ENCODE assay signal across 24 cellular contexts in the genomic region with DNA sequence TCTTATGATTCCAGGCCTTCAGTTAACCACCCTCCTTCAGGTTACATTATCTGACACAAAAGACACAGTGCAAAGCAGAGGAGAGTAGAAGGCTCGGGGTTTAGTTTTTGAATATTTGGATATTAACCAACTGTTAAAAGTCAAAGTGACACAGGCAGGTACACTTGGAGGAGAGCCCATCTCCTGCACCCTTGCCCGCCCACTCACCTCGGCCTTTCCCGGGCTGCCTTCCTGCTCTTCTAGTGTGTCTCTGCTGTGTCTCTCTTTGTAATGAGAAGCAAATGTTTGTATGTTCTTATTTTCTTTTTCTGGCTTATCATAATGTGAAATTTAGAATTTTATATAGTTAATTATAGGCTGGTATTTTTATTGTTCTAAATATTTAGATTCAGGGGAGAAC. TPM values are rescaled to one million over a fixed set of nuclear protein-coding genes. Genes with fewer than 3 reads are reported as not detected.
DNase-seq lines count a peak whose midpoint lies in the region; ATAC-seq and TF ChIP-seq lines count a peak whose summit lies in the region.
"Had no signal": no experiment of that assay in that cellular context is flagged by ENCODE, and none has a peak within 500 bp of the region (broad histone marks: within the 10 kb centered on the region; RNA-seq: fewer than 3 reads in every experiment).

No MANE protein-coding gene starts in this region.

- H3K36me3 Mint-ChIP-seq in osteocyte (ENCODE audit: unreplicated experiment) (peaks cover 27% of the 10 kb centered on the region), progenitor cell of endocrine pancreas (ENCODE audit: insufficient read depth) (peaks cover 8% of the 10 kb centered on the region)
- H3K36me3 Mint-ChIP-seq in effector memory CD8-positive, alpha-beta T cell (ENCODE audit: insufficient read depth), result peaks cover 19% of the 10 kb centered on the region

- H2AFZ ChIP-seq in hepatocyte, result no peak overlapping the region
- H2AFZ ChIP-seq: PC-9 had no signal

- H3K4me1 Mint-ChIP-seq in osteocyte (ENCODE audit: unreplicated experiment), result peaks cover 6% of the 10 kb centered on the region
- H3K4me1 Mint-ChIP-seq in effector memory CD8-positive, alpha-beta T cell (ENCODE audit: low read depth in 2 of 2), result peaks cover 10 to 16% of the 10 kb centered on the region in 2 donors
- no peaks in the 10 kb centered on the region for H3K4me1 Mint-ChIP-seq in progenitor cell of endocrine pancreas (ENCODE audit: low read depth)

- no peaks in the 10 kb centered on the region for H3K9me3 Mint-ChIP-seq in osteocyte (ENCODE audit: unreplicated experiment)
- no peaks in the 10 kb centered on the region for H3K9me3 Mint-ChIP-seq in effector memory CD8-positive, alpha-beta T cell
- H3K9me3 Mint-ChIP-seq in progenitor cell of endocrine pancreas (ENCODE audit: low read depth), result no peaks in the 10 kb centered on the region
- H3K9me3 Mint-ChIP-seq: CD4-positive, alpha-beta memory T cell; HFFc6 had no signal

- no peak for TF ChIP-seq EP300 in Ishikawa (IDR thresholded peaks at IDR 0.05; ENCODE audit: borderline replicate concordance)

- H3K4me1 ChIP-seq in hepatocyte (ENCODE audit: insufficient read depth), result no peaks in the 10 kb centered on the region
- H3K4me1 ChIP-seq: Caco-2 had no signal

- H3K27ac ChIP-seq in VCaP (peak overlapping the region; percentile 51), hepatocyte (peak overlapping the region; percentile 25)
- H3K27ac ChIP-seq: BLaER1 treated with 17β-estradiol and CSF1 and Interleukin-3, amounts not matched to agents 10 nM and 100 nM; KMS-11; PC-9; RWPE1; SK-N-MC had no signal

- H3K27me3 ChIP-seq in hepatocyte, result no peaks in the 10 kb centered on the region
- H3K27me3 ChIP-seq: BLaER1 treated with 17β-estradiol and CSF1 and Interleukin-3, amounts not matched to agents 10 nM and 100 nM had no signal

- H3K9me2 ChIP-seq in hepatocyte (replicated peaks; ENCODE audit: insufficient read depth), result no peaks in the 10 kb centered on the region

- H3K4me3 Mint-ChIP-seq in osteocyte (ENCODE audit: unreplicated experiment) (no peak overlapping the region), progenitor cell of endocrine pancreas (ENCODE audit: low read depth) (no peak overlapping the region)
- no peak overlapping the region for H3K4me3 Mint-ChIP-seq in effector memory CD8-positive, alpha-beta T cell
- H3K4me3 Mint-ChIP-seq: HFFc6 had no signal

- TF ChIP-seq RAD21 in Ishikawa (IDR thresholded peaks at IDR 0.05; ENCODE audit: low read depth), result no peak

- 74% methylated on average over 4 of the region's 4 CpGs for WGBS in hepatocyte (ENCODE audit: low lambda C conversion rate, missing lambda C conversion rate)

- peak overlapping the region; percentile 30 for H3K4me2 ChIP-seq in hepatocyte
- H3K4me2 ChIP-seq: BLaER1 treated with 17β-estradiol and CSF1 and Interleukin-3, amounts not matched to agents 10 nM and 100 nM; KMS-11; PC-9 had no signal

- H3K9me3 ChIP-seq in hepatocyte (ENCODE audit: low read depth), result no peaks in the 10 kb centered on the region
- H3K9me3 ChIP-seq: BLaER1 treated with 17β-estradiol and CSF1 and Interleukin-3, amounts not matched to agents 10 nM and 100 nM; Caco-2 had no signal

- H4K20me1 ChIP-seq in hepatocyte (ENCODE audit: insufficient read depth, poor library complexity, severe bottlenecking), result no peaks in the 10 kb centered on the region

- H3K27ac Mint-ChIP-seq in osteocyte (ENCODE audit: unreplicated experiment) (peak overlapping the region; percentile 28), progenitor cell of endocrine pancreas (no peak overlapping the region)
- peak overlapping the region in 1 of 2 donors; percentile 56 for H3K27ac Mint-ChIP-seq in effector memory CD8-positive, alpha-beta T cell
- H3K27ac Mint-ChIP-seq: HFFc6 had no signal

- TF ChIP-seq CTCF in VCaP (conservative IDR thresholded peaks at IDR 0.05), result no peak
- no peak for TF ChIP-seq CTCF in hepatocyte (IDR thresholded peaks at IDR 0.05; ENCODE audit: poor library complexity)
- no peak for TF ChIP-seq CTCF in osteocyte (IDR thresholded peaks at IDR 0.05)
- TF ChIP-seq CTCF in progenitor cell of endocrine pancreas (IDR thresholded peaks at IDR 0.05; ENCODE audit: unreplicated experiment), result no peak

- no peak for ATAC-seq in effector memory CD8-positive, alpha-beta T cell (replicated peaks)

- no peak overlapping the region for H3K4me3 ChIP-seq in hepatocyte
- H3K4me3 ChIP-seq: BLaER1 treated with 17β-estradiol and CSF1 and Interleukin-3, amounts not matched to agents 10 nM and 100 nM; PC-9; SK-N-MC had no signal

- DNase-seq in hepatocyte (ENCODE audit: low spot score) (no peak), osteocyte (ENCODE audit: extremely low spot score, unreplicated experiment) (no peak), NCI-H2171 (lab: John Stamatoyannopoulos, UW) (no peak), progenitor cell of endocrine pancreas (ENCODE audit: low spot score, unreplicated experiment) (no peak)
- DNase-seq in effector memory CD8-positive, alpha-beta T cell, result no peak
- DNase-seq: Caco-2; CD4-positive, alpha-beta memory T cell; DMS 273 treated with DMSO at 0.1 percent for 48 hours; DMS79 treated with DMSO at 0.1 percent for 48 hours; H7; HFFc6; NCI-H1105 treated with DMSO at 0.1 percent for 48 hours; NCI-H2081 treated with DMSO at 0.1 percent for 48 hours; NCI-H2227 treated with DMSO at 0.1 percent for 48 hours; NCI-H510A; NCI-H748 treated with DMSO at 0.1 percent for 48 hours; PC-9; SHP77 treated with DMSO at 0.1 percent for 48 hours had no signal

- H3K36me3 ChIP-seq in hepatocyte (replicated peaks; ENCODE audit: insufficient read depth, low read depth), result no peaks in the 10 kb centered on the region

- H3K79me2 ChIP-seq in hepatocyte, result peaks cover 4% of the 10 kb centered on the region

- H3K27me3 Mint-ChIP-seq in osteocyte (ENCODE audit: unreplicated experiment), result no peaks in the 10 kb centered on the region
- H3K27me3 Mint-ChIP-seq in effector memory CD8-positive, alpha-beta T cell, result no peaks in the 10 kb centered on the region
- no peaks in the 10 kb centered on the region for H3K27me3 Mint-ChIP-seq in progenitor cell of endocrine pancreas
- H3K27me3 Mint-ChIP-seq: CD4-positive, alpha-beta memory T cell had no signal

TF ChIP-seq in Ishikawa, 13 proteins besides CTCF, POLR2A, EP300 and RAD21:
- TF ChIP-seq NFIC (IDR thresholded peaks at IDR 0.05), result no peak
- no peak for TF ChIP-seq CREB1 (IDR thresholded peaks at IDR 0.05; ENCODE audit: low read depth)
- TF ChIP-seq EGR1 (IDR thresholded peaks at IDR 0.05), result peak; percentile 70

RNA-seq across cellular contexts. Expression of a gene that starts 35.1 kb away (rescaled TPM):
- 7.5 and 8.2 TPM in 2 replicates for total RNA-seq in hepatocyte
- 7.4 and 8.5 TPM in 2 replicates for polyA plus RNA-seq in hepatocyte
- 18.1 and 20.4 TPM in 2 replicates for total RNA-seq in osteocyte
- 28.9 and 32.5 TPM in 2 replicates for total RNA-seq in progenitor cell of endocrine pancreas
